Comparison of ENCODE assay signal across 31 cellular contexts in genomic region chr7:95398155-95398940, GRCh38. TPM values are rescaled to one million over a fixed set of nuclear protein-coding genes. Genes with fewer than 3 reads are reported as not detected.
DNase-seq lines count a peak whose midpoint lies in the region; ATAC-seq and TF ChIP-seq lines count a peak whose summit lies in the region.
"Had no signal": no experiment of that assay in that cellular context is flagged by ENCODE, and none has a peak within 500 bp of the region (broad histone marks: within the 10 kb centered on the region; RNA-seq: fewer than 3 reads in every experiment).

No MANE protein-coding gene starts in this region.

- DNase-seq in Calu3, result no peak
- DNase-seq in NCI-H1105 (lab: John Stamatoyannopoulos, UW), result peak; percentile 10
- peak; percentile 18 to 63 for DNase-seq in SJCRH30
- DNase-seq in EL, result no peak
- no peak for DNase-seq in A673 (ENCODE audit: low spot score)
- no peak for DNase-seq in T-helper 17 cell
- DNase-seq: activated CD4-positive, alpha-beta T cell treated with anti-CD3 and anti-CD28 coated beads, Interleukin-2, amount 10 ng/mL, durations not matched to agents 7 days and 5 days; activated CD8-positive, alpha-beta memory T cell treated with anti-CD3 and anti-CD28 coated beads, Interleukin-2, amount 10 ng/mL, durations not matched to agents 7 days and 5 days; activated naive CD4-positive, alpha-beta T cell treated with Interleukin-2 at 50 U/mL for 16 hours; activated T-cell treated with anti-CD3 and anti-CD28 coated beads, Interleukin-2, amount 50 U/mL, for 72 hours; amygdala; CD4-positive, CD25-positive, alpha-beta regulatory T cell; endodermal cell; esophagus squamous epithelium; GF-D8; GM23248; left colon; MG63; midbrain; NCI-H1417 treated with DMSO at 0.1 percent for 48 hours; spleen; stimulated activated CD4-positive, alpha-beta T cell treated with anti-CD3 and anti-CD28 coated beads, Interleukin-4, amount 100 ng/mL, for 1 hour; stimulated activated naive B cell treated with anti-CD40 and anti-IgM and Interleukin-4, amounts not matched to agents 10 μg/mL and 1 μg/mL and 100 μg/mL, for 72 hours; uterus had no signal

- H3K27ac ChIP-seq in SJCRH30 (no peak overlapping the region), liver (ENCODE audit: low read depth in 1 of 2, low read length in 2 of 2) (peak overlapping the region in 1 of 2 donors; percentile 37), A673 (ENCODE audit: low read depth, low read length, poor library complexity, severe bottlenecking) (no peak overlapping the region)
- H3K27ac ChIP-seq: coronary artery, esophagus squamous epithelium, GM23248, spleen, uterus had no signal

- TF ChIP-seq CTCF in Calu3 (IDR thresholded peaks at IDR 0.05; ENCODE audit: unreplicated experiment) (no peak), liver (IDR thresholded peaks at IDR 0.05; ENCODE audit: low read depth, low read length, missing input control) (no peak), A673 (conservative IDR thresholded peaks at IDR 0.05; ENCODE audit: low read depth, low read length) (no peak)

- H3K4me3 ChIP-seq in SJCRH30, result no peak overlapping the region
- H3K4me3 ChIP-seq in liver (ENCODE audit: low read depth in 1 of 3, low read length in 3 of 3), result peak overlapping the region; percentile 76 to 88 (median 79)
- no peak overlapping the region for H3K4me3 ChIP-seq in A673 (ENCODE audit: low read depth, low read length, poor library complexity, severe bottlenecking)
- H3K4me3 ChIP-seq: coronary artery, GM23248, MG63, spleen, uterus had no signal

- intact Hi-C loops in Calu3 (cut with micrococcal nuclease; ENCODE audit: unreplicated experiment) (no loop called here), A673 (cut with micrococcal nuclease; ENCODE audit: unreplicated experiment) (no loop called here)

- POLR2A ChIA-PET in A673 (lab: Charles Lee; ENCODE audit: low non-redundant PET), result no interaction called here

- H3K27me3 Mint-ChIP-seq in Calu3 (ENCODE audit: unreplicated experiment), result no peaks in the 10 kb centered on the region
- H3K27me3 Mint-ChIP-seq in T-helper 17 cell, result peaks cover 51% of the 10 kb centered on the region

- H3K4me3 Mint-ChIP-seq in Calu3 (ENCODE audit: low read depth, unreplicated experiment) (peak overlapping the region; percentile 85), T-helper 17 cell (no peak overlapping the region)
- H3K4me3 Mint-ChIP-seq: activated CD4-positive, alpha-beta T cell treated with anti-CD3 and anti-CD28 coated beads, Interleukin-2, amount 10 ng/mL, durations not matched to agents 7 days and 5 days; activated CD8-positive, alpha-beta memory T cell treated with anti-CD3 and anti-CD28 coated beads, Interleukin-2, amount 10 ng/mL, durations not matched to agents 7 days and 5 days; activated T-cell treated with anti-CD3 and anti-CD28 coated beads, Interleukin-2, amount 50 U/mL, for 72 hours; CD4-positive, CD25-positive, alpha-beta regulatory T cell; endodermal cell; natural killer cell treated with Interleukin-12 subunit alpha and Interleukin-12 subunit beta and Interleukin-15 and Interleukin-18, amount 100 ng/mL, for 72 hours; stimulated activated naive B cell treated with anti-CD40 and anti-IgM and Interleukin-4, amounts not matched to agents 10 μg/mL and 1 μg/mL and 100 μg/mL, for 72 hours; T-helper 1 cell treated with Interleukin-12 subunit alpha and Interleukin-12 subunit beta and Interleukin-4 antibody, amounts not matched to agents 30 μg/mL and 1 μg/mL, for 36 hours had no signal

- CTCF ChIA-PET in Calu3 (lab: Charles Lee) (no interaction called here), A673 (lab: Charles Lee) (no interaction called here)

- H3K4me1 Mint-ChIP-seq in Calu3 (ENCODE audit: low read depth, unreplicated experiment), result peaks cover 35% of the 10 kb centered on the region
- peaks cover 6% of the 10 kb centered on the region for H3K4me1 Mint-ChIP-seq in T-helper 17 cell
- H3K4me1 Mint-ChIP-seq: endodermal cell had no signal

- ATAC-seq in T-helper 17 cell, result no peak
- ATAC-seq: activated CD8-positive, alpha-beta memory T cell treated with anti-CD3 and anti-CD28 coated beads, Interleukin-2, amount 10 ng/mL, durations not matched to agents 7 days and 5 days; activated T-cell treated with anti-CD3 and anti-CD28 coated beads, Interleukin-2, amount 50 U/mL, for 72 hours; left colon; natural killer cell treated with Interleukin-12 subunit alpha and Interleukin-12 subunit beta and Interleukin-15 and Interleukin-18, amount 100 ng/mL, for 72 hours; stimulated activated naive B cell treated with anti-CD40 and anti-IgM and Interleukin-4, amounts not matched to agents 10 μg/mL and 1 μg/mL and 100 μg/mL, for 72 hours had no signal

- peaks cover 8% of the 10 kb centered on the region for H3K36me3 ChIP-seq in SJCRH30
- H3K36me3 ChIP-seq in liver (ENCODE audit: control insufficient read depth in 4 of 4, insufficient read depth in 3 of 4, low read depth in 1 of 4, low read length in 3 of 4), result peaks cover 0 to under 1% (median 0%) of the 10 kb centered on the region in 4 donors
- H3K36me3 ChIP-seq in A673 (ENCODE audit: insufficient read depth, low read length, poor library complexity, severe bottlenecking), result no peaks in the 10 kb centered on the region
- H3K36me3 ChIP-seq: MG63, spleen, uterus had no signal

- H3K4me1 ChIP-seq in SJCRH30 (peaks cover 9% of the 10 kb centered on the region), liver (ENCODE audit: control insufficient read depth in 4 of 4, insufficient read depth in 4 of 4, low read length in 3 of 4) (peaks cover 0 to 29% (median 25%) of the 10 kb centered on the region in 4 donors), A673 (ENCODE audit: insufficient read depth, low read length, poor library complexity, severe bottlenecking) (no peaks in the 10 kb centered on the region)
- H3K4me1 ChIP-seq: uterus had no signal

- WGBS in liver, result 37% methylated on average over 4 of the region's 4 CpGs

- H3K9ac ChIP-seq in liver (ENCODE audit: low read depth in 1 of 2, low read length in 2 of 2), result peak overlapping the region; percentile 58 to 89
- H3K9ac ChIP-seq: GM23248 had no signal

- H3K27me3 ChIP-seq in SJCRH30, result no peaks in the 10 kb centered on the region
- no peaks in the 10 kb centered on the region for H3K27me3 ChIP-seq in liver (ENCODE audit: control insufficient read depth in 4 of 4, insufficient read depth in 4 of 4, low read length in 3 of 4)
- H3K27me3 ChIP-seq in A673 (replicated peaks; ENCODE audit: insufficient read depth, low read depth, low read length, poor library complexity), result no peaks in the 10 kb centered on the region
- H3K27me3 ChIP-seq: MG63, uterus had no signal

- peaks cover 2% of the 10 kb centered on the region for H3K9me3 Mint-ChIP-seq in Calu3 (ENCODE audit: low read depth, unreplicated experiment)
- H3K9me3 Mint-ChIP-seq: activated CD4-positive, alpha-beta T cell treated with anti-CD3 and anti-CD28 coated beads, Interleukin-2, amount 10 ng/mL, durations not matched to agents 7 days and 5 days; activated T-cell treated with anti-CD3 and anti-CD28 coated beads, Interleukin-2, amount 50 U/mL, for 72 hours; endodermal cell; natural killer cell treated with Interleukin-12 subunit alpha and Interleukin-12 subunit beta and Interleukin-15 and Interleukin-18, amount 100 ng/mL, for 72 hours; stimulated activated naive B cell treated with anti-CD40 and anti-IgM and Interleukin-4, amounts not matched to agents 10 μg/mL and 1 μg/mL and 100 μg/mL, for 72 hours; T-helper 1 cell treated with Interleukin-12 subunit alpha and Interleukin-12 subunit beta and Interleukin-4 antibody, amounts not matched to agents 30 μg/mL and 1 μg/mL, for 36 hours had no signal

- peaks cover 22% of the 10 kb centered on the region for H3K36me3 Mint-ChIP-seq in Calu3 (ENCODE audit: insufficient read depth, unreplicated experiment)
- H3K36me3 Mint-ChIP-seq in T-helper 17 cell (ENCODE audit: low read depth), result peaks cover 4% of the 10 kb centered on the region
- H3K36me3 Mint-ChIP-seq: activated CD8-positive, alpha-beta memory T cell treated with anti-CD3 and anti-CD28 coated beads, Interleukin-2, amount 10 ng/mL, durations not matched to agents 7 days and 5 days; CD4-positive, CD25-positive, alpha-beta regulatory T cell; natural killer cell treated with Interleukin-12 subunit alpha and Interleukin-12 subunit beta and Interleukin-15 and Interleukin-18, amount 100 ng/mL, for 72 hours had no signal

- peak in 1 of 2 donors; percentile 9 for TF ChIP-seq RAD21 in liver (IDR thresholded peaks at IDR 0.05)

- BruUV-seq in Calu3 (replicated peaks; lab: Mats Ljungman, UMichigan) (no TSS peak), A673 (replicated peaks; lab: Mats Ljungman, UMichigan) (no TSS peak)

- H3K9me3 ChIP-seq in SJCRH30 (replicated peaks), result no peaks in the 10 kb centered on the region
- H3K9me3 ChIP-seq in liver (ENCODE audit: control insufficient read depth in 4 of 4, low read length in 3 of 4), result no peaks in the 10 kb centered on the region
- H3K9me3 ChIP-seq in A673 (ENCODE audit: low read depth, low read length, poor library complexity, severe bottlenecking), result no peaks in the 10 kb centered on the region
- no peaks in the 10 kb centered on the region for H3K9me3 ChIP-seq in T-helper 17 cell (ENCODE audit: control insufficient read depth, low read length, poor library complexity, severe bottlenecking)
- H3K9me3 ChIP-seq: esophagus squamous epithelium, MG63, spleen, uterus had no signal

- H3K27ac Mint-ChIP-seq in Calu3 (ENCODE audit: unreplicated experiment) (no peak overlapping the region), T-helper 17 cell (no peak overlapping the region)
- H3K27ac Mint-ChIP-seq: activated CD4-positive, alpha-beta T cell treated with anti-CD3 and anti-CD28 coated beads, Interleukin-2, amount 10 ng/mL, durations not matched to agents 7 days and 5 days; activated CD8-positive, alpha-beta memory T cell treated with anti-CD3 and anti-CD28 coated beads, Interleukin-2, amount 10 ng/mL, durations not matched to agents 7 days and 5 days; activated T-cell treated with anti-CD3 and anti-CD28 coated beads, Interleukin-2, amount 50 U/mL, for 72 hours; CD4-positive, CD25-positive, alpha-beta regulatory T cell; endodermal cell; natural killer cell treated with Interleukin-12 subunit alpha and Interleukin-12 subunit beta and Interleukin-15 and Interleukin-18, amount 100 ng/mL, for 72 hours; stimulated activated naive B cell treated with anti-CD40 and anti-IgM and Interleukin-4, amounts not matched to agents 10 μg/mL and 1 μg/mL and 100 μg/mL, for 72 hours; T-helper 1 cell treated with Interleukin-12 subunit alpha and Interleukin-12 subunit beta and Interleukin-4 antibody, amounts not matched to agents 30 μg/mL and 1 μg/mL, for 36 hours had no signal

TF ChIP-seq in liver, 16 proteins besides CTCF, POLR2A, EP300 and RAD21 (continues in another document):
- peak in 1 of 2 donors; percentile 24 for TF ChIP-seq RXRA (IDR thresholded peaks at IDR 0.05)

RNA-seq across cellular contexts. Expression of gene PON3, which starts 2.2 kb away (rescaled TPM):
- total RNA-seq in Calu3 (2022) (5.3 and 6.5 TPM in 2 replicates), liver (100 to 1,000 TPM in 1 of 2 donors, 10 to 100 TPM in 1; 60.0 to 256 TPM), A673 (2021) (not detected in 2 replicates), T-helper 17 cell (not detected)
- not detected in 2 replicates for total RNA-seq in SJCRH30 (2014; rRNA removed; shearing (Covaris generic))
- polyA plus RNA-seq in liver, result 100 to 1,000 TPM; 237 to 476 TPM
- total RNA-seq: activated CD4-positive, alpha-beta T cell treated with anti-CD3 and anti-CD28 coated beads, Interleukin-2, amount 10 ng/mL, durations not matched to agents 7 days and 5 days; CD4-positive, CD25-positive, alpha-beta regulatory T cell; GM23248; natural killer cell treated with Interleukin-12 subunit alpha and Interleukin-12 subunit beta and Interleukin-15 and Interleukin-18, amount 100 ng/mL, for 72 hours; osteocyte; RPMI7951; SK-MEL-5 had no signal
- polyA plus RNA-seq: CD4-positive, CD25-positive, alpha-beta regulatory T cell; GM23248 had no signal

RNA-seq across cellular contexts. Expression of gene PON2, which starts 36.5 kb away (rescaled TPM):
- total RNA-seq in Calu3 (2022), result 73.7 and 79.6 TPM in 2 replicates
- total RNA-seq in SJCRH30 (2014; rRNA removed; shearing (Covaris generic)), result 117 and 142 TPM in 2 replicates
- 100 to 1,000 TPM; 145 to 193 TPM for total RNA-seq in liver
- polyA plus RNA-seq in liver, result 100 to 1,000 TPM in 1 of 2 donors, 10 to 100 TPM in 1; 99.1 to 276 TPM
- 66.6 and 67.6 TPM in 2 replicates for total RNA-seq in A673 (2021)
- total RNA-seq in T-helper 17 cell, result 1 to 10 TPM; 6.3 to 8.2 TPM

Comparison
In these comparisons a context has a peak if more than half of its experiments do, and no peak if none do; other contexts are left out.
1. DNase-seq: peak in NCI-H1105 (single experiment) and SJCRH30 (2 of 2); none in Calu3 (single experiment), EL (single experiment), A673 (single experiment) and T-helper 17 cell (0 of 3).
2. H3K4me3 ChIP-seq: peak in liver (3 of 3); none in SJCRH30 (single experiment) and A673 (single experiment).